In genomic region chr4:83252782-83253405, GRCh38 we compare ENCODE assay signal across 8 cellular contexts. TPM values are rescaled to one million over a fixed set of nuclear protein-coding genes. Genes with fewer than 3 reads are reported as not detected.
DNase-seq lines count a peak whose midpoint lies in the region; ATAC-seq and TF ChIP-seq lines count a peak whose summit lies in the region.

No MANE protein-coding gene starts in this region.

- TF ChIP-seq POLR2A in right lobe of liver (IDR thresholded peaks at IDR 0.05), result no peak

- H3K27ac ChIP-seq in WERI-Rb-1, result no peak overlapping the region
- no peak overlapping the region for H3K27ac ChIP-seq in right lobe of liver

- H3K4me1 ChIP-seq in right lobe of liver, result no peaks in the 10 kb centered on the region

- DNase-seq in GF-D8 (lab: John Stamatoyannopoulos, UW) (peak; percentile 70), NCI-H2196 treated with DMSO at 0.1 percent for 48 hours (lab: John Stamatoyannopoulos, UW; ENCODE audit: unreplicated experiment) (peak; percentile 7), WERI-Rb-1 (peak; percentile 84), cardiac fibroblast (ENCODE audit: low read depth in 2 of 2) (peak; percentile 70 to 86), right lobe of liver (peak in 1 of 3 donors; percentile 32)
- peak; percentile 74 for DNase-seq in stimulated activated CD8-positive, alpha-beta memory T cell treated with anti-CD3 and anti-CD28 coated beads, Interleukin-4, amount 100 ng/mL, for 48 hours

- no peak overlapping the region for H3K4me3 ChIP-seq in WERI-Rb-1 (ENCODE audit: low read depth, low read length)
- no peak overlapping the region for H3K4me3 ChIP-seq in cardiac fibroblast (replicated peaks in 1 of 2; ENCODE audit: low read depth in 2 of 2, low read length in 2 of 2)
- no peak overlapping the region for H3K4me3 ChIP-seq in right lobe of liver

- H3K36me3 ChIP-seq in WERI-Rb-1, result no peaks in the 10 kb centered on the region
- no peaks in the 10 kb centered on the region for H3K36me3 ChIP-seq in right lobe of liver

- intact Hi-C loops in right lobe of liver (cut with DNase I), result no loop called here

- H3K9me3 ChIP-seq in WERI-Rb-1 (ENCODE audit: severe bottlenecking) (no peaks in the 10 kb centered on the region), right lobe of liver (no peaks in the 10 kb centered on the region)

- ATAC-seq in HG02798 (IDR thresholded peaks at IDR 0.05; ENCODE audit: poor library complexity, unreplicated experiment) (peak; percentile 69), right lobe of liver (peak; percentile 66 to 86 (median 73)), HG02840 (IDR thresholded peaks at IDR 0.05; ENCODE audit: low FRiP score, unreplicated experiment) (no peak)

- 39% methylated on average over 7 of the region's 7 CpGs for WGBS in right lobe of liver (ENCODE audit: insufficient coverage, low coverage, low lambda C conversion rate, missing lambda C conversion rate)

- peak; percentile 86 for TF ChIP-seq CTCF in WERI-Rb-1 (IDR thresholded peaks at IDR 0.05; ENCODE audit: low read depth, low read length)
- TF ChIP-seq CTCF in cardiac fibroblast (IDR thresholded peaks at IDR 0.05; ENCODE audit: low read depth, low read length), result peak; percentile 77
- peak; percentile 41 to 52 (median 42) for TF ChIP-seq CTCF in right lobe of liver (IDR thresholded peaks at IDR 0.05)

- H3K27me3 ChIP-seq in WERI-Rb-1 (ENCODE audit: insufficient read depth, low read depth, severe bottlenecking), result no peaks in the 10 kb centered on the region
- H3K27me3 ChIP-seq in right lobe of liver, result no peaks in the 10 kb centered on the region

RNA-seq across cellular contexts. Expression of gene COQ2, which starts 31.7 kb away (rescaled TPM):
- 10 to 100 TPM in 4 of 6 experiments, 1 to 10 TPM in 2; 6.9 to 15.5 (median 10.6) TPM for total RNA-seq in right lobe of liver
